8 cellular contexts compared by ENCODE assay signal in the genomic region with DNA sequence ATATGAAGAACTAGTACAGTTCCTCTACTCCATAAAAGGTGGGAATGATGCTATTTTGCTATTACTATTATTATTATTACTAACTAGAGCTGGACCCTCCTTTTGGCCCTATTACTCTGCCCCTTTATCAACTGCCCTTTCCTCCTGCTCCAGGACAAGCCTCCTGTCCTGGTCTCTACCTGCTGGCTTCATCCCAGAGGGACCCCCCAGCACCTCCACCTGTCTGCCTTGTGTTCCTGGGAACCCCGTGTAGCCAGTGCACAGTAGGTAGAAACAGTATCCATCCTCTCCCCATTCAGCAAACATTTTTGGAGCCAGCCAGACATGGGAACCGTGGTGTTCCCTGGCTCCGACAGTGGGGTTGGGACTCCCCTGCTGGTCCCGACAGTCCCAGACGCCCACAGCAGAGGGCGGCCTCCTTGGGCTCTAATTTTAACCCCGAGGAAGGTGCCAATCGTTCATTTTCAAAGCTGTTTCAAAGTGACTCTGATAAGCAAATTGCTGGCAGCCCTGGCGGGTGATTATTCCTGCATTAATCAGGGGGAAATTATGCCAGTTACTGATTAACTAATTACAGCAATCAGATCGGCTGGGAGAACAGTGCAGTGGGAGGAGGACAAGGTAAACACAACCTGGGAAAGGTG. TPM values are rescaled to one million over a fixed set of nuclear protein-coding genes. Genes with fewer than 3 reads are reported as not detected.
DNase-seq lines count a peak whose midpoint lies in the region; ATAC-seq, FAIRE-seq and TF ChIP-seq lines count a peak whose summit lies in the region.

No MANE protein-coding gene starts in this region.

- no peak overlapping the region for H3K4me3 Mint-ChIP-seq in activated CD8-positive, alpha-beta memory T cell treated with anti-CD3 and anti-CD28 coated beads, Interleukin-2, amount 10 ng/mL, durations not matched to agents 7 days and 5 days

- no peak for TF ChIP-seq POLR2A in vagina (IDR thresholded peaks at IDR 0.05)

- no peak overlapping the region for H3K27ac ChIP-seq in HEK293 (ENCODE audit: extremely low read depth, low read depth, low read length)
- H3K27ac ChIP-seq in ascending aorta = no peak overlapping the region
- H3K27ac ChIP-seq in vagina = no peak overlapping the region

- ATAC-seq in activated CD8-positive, alpha-beta memory T cell treated with anti-CD3 and anti-CD28 coated beads, Interleukin-2, amount 10 ng/mL, durations not matched to agents 7 days and 5 days = no peak

- TF ChIP-seq CTCF in AG09309 (IDR thresholded peaks at IDR 0.05; ENCODE audit: control insufficient read depth, insufficient read depth, low read depth, low read length, missing control alignments) (peak; percentile 51), HEK293 (tag by site-specific recombination; IDR thresholded peaks at IDR 0.05) (no peak; the same call in 1 of the 2 replicates), ascending aorta (IDR thresholded peaks at IDR 0.05) (peak in 2 of 3 experiments; percentile 37 to 45), kidney epithelial cell (IDR thresholded peaks at IDR 0.05; ENCODE audit: insufficient read depth, low read length, poor library complexity, severe bottlenecking) (peak; percentile 37), vagina (IDR thresholded peaks at IDR 0.05) (no peak)

- no peaks in the 10 kb centered on the region for H3K9me3 ChIP-seq in HEK293 (ENCODE audit: control insufficient read depth, insufficient read depth, low read depth, low read length)
- H3K9me3 ChIP-seq in ascending aorta = no peaks in the 10 kb centered on the region
- no peaks in the 10 kb centered on the region for H3K9me3 ChIP-seq in vagina

- no peak overlapping the region for H3K4me3 ChIP-seq in AG09309 (ENCODE audit: control insufficient read depth, low read depth, low read length)
- H3K4me3 ChIP-seq in HEK293 (ENCODE audit: low read depth, low read length) = no peak overlapping the region
- no peak overlapping the region for H3K4me3 ChIP-seq in ascending aorta
- no peak overlapping the region for H3K4me3 ChIP-seq in kidney epithelial cell (ENCODE audit: low read depth, low read length)
- H3K4me3 ChIP-seq in vagina = no peak overlapping the region

- H3K27me3 Mint-ChIP-seq in activated CD8-positive, alpha-beta memory T cell treated with anti-CD3 and anti-CD28 coated beads, Interleukin-2, amount 10 ng/mL, durations not matched to agents 7 days and 5 days = peaks cover 25% of the 10 kb centered on the region

- DNase-seq in AG09309 (ENCODE audit: low read depth) (no peak), ascending aorta (ENCODE audit: low spot score in 2 of 2) (no peak), kidney epithelial cell (ENCODE audit: low read depth) (no peak), frontal cortex (ENCODE audit: low spot score in 2 of 2) (no peak), vagina (ENCODE audit: extremely low spot score in 2 of 2) (no peak)
- DNase-seq in activated CD4-positive, CD25-positive, alpha-beta regulatory T cell (lab: John Stamatoyannopoulos, UW) = no peak
- DNase-seq in activated CD8-positive, alpha-beta memory T cell treated with anti-CD3 and anti-CD28 coated beads, Interleukin-2, amount 10 ng/mL, durations not matched to agents 7 days and 5 days = no peak

- intact Hi-C loops in ascending aorta (cut with DNase I) = no loop called here
- intact Hi-C loops in vagina (cut with DNase I) = no loop called here

- H3K4me1 Mint-ChIP-seq in activated CD8-positive, alpha-beta memory T cell treated with anti-CD3 and anti-CD28 coated beads, Interleukin-2, amount 10 ng/mL, durations not matched to agents 7 days and 5 days = no peaks in the 10 kb centered on the region

- H3K4me1 ChIP-seq in HEK293 (ENCODE audit: control insufficient read depth, insufficient read depth, low read length) = no peaks in the 10 kb centered on the region
- no peaks in the 10 kb centered on the region for H3K4me1 ChIP-seq in ascending aorta
- no peaks in the 10 kb centered on the region for H3K4me1 ChIP-seq in vagina

- H3K27ac Mint-ChIP-seq in activated CD8-positive, alpha-beta memory T cell treated with anti-CD3 and anti-CD28 coated beads, Interleukin-2, amount 10 ng/mL, durations not matched to agents 7 days and 5 days = no peak overlapping the region

- H3K27me3 ChIP-seq in ascending aorta (no peaks in the 10 kb centered on the region), kidney epithelial cell (ENCODE audit: control insufficient read depth, insufficient read depth, low read length) (peaks cover 21% of the 10 kb centered on the region), vagina (no peaks in the 10 kb centered on the region)

- CTCF ChIA-PET in HEK293 (lab: Yijun Ruan, JAX) = interaction anchor here (0.7 to 1.2 kb wide), 3 partner anchors 29 to 839 kb away, joined by 3 read pairs; no protein-coding TSS in a partner anchor
- CTCF ChIA-PET in activated CD8-positive, alpha-beta memory T cell treated with anti-CD3 and anti-CD28 coated beads, Interleukin-2, amount 10 ng/mL, durations not matched to agents 7 days and 5 days (lab: Charles Lee) = interaction anchor here (1.5 kb wide), 1 partner anchor 36 kb away, joined by 4 read pairs; no protein-coding TSS in a partner anchor

- no peak for FAIRE-seq in frontal cortex (lab: Jason Lieb, UNC)

- POLR2A ChIA-PET in HEK293 (lab: Yijun Ruan, JAX) = no interaction called here

- no peaks in the 10 kb centered on the region for H3K9me3 Mint-ChIP-seq in activated CD8-positive, alpha-beta memory T cell treated with anti-CD3 and anti-CD28 coated beads, Interleukin-2, amount 10 ng/mL, durations not matched to agents 7 days and 5 days (ENCODE audit: low read depth)

- H3K36me3 ChIP-seq in HEK293 (ENCODE audit: control insufficient read depth in 2 of 2, insufficient read depth in 1 of 2, low read length in 2 of 2) (no peaks in the 10 kb centered on the region), ascending aorta (no peaks in the 10 kb centered on the region), kidney epithelial cell (ENCODE audit: control insufficient read depth, insufficient read depth, low read length) (no peaks in the 10 kb centered on the region), vagina (no peaks in the 10 kb centered on the region)

- H3K36me3 Mint-ChIP-seq in activated CD8-positive, alpha-beta memory T cell treated with anti-CD3 and anti-CD28 coated beads, Interleukin-2, amount 10 ng/mL, durations not matched to agents 7 days and 5 days = no peaks in the 10 kb centered on the region

TF ChIP-seq in HEK293, 187 proteins besides CTCF, POLR2A, EP300 and RAD21:
- TF ChIP-seq BCL11B (tag by site-specific recombination; IDR thresholded peaks at IDR 0.05; ENCODE audit: low read depth) = no peak
- no peak for TF ChIP-seq ZNF239 (tag by site-specific recombination; IDR thresholded peaks at IDR 0.05)
- no peak for TF ChIP-seq ZNF530 (tag by site-specific recombination; IDR thresholded peaks at IDR 0.05; ENCODE audit: low read depth)
- no peak for TF ChIP-seq ZNF843 (tag by site-specific recombination; IDR thresholded peaks at IDR 0.05)
- peak; percentile 60 for TF ChIP-seq ZIC2 (tag by site-specific recombination; IDR thresholded peaks at IDR 0.05)
- TF ChIP-seq, protein P1, sequence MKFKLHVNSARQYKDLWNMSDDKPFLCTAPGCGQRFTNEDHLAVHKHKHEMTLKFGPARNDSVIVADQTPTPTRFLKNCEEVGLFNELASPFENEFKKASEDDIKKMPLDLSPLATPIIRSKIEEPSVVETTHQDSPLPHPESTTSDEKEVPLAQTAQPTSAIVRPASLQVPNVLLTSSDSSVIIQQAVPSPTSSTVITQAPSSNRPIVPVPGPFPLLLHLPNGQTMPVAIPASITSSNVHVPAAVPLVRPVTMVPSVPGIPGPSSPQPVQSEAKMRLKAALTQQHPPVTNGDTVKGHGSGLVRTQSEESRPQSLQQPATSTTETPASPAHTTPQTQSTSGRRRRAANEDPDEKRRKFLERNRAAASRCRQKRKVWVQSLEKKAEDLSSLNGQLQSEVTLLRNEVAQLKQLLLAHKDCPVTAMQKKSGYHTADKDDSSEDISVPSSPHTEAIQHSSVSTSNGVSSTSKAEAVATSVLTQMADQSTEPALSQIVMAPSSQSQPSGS (tag by site-specific recombination; IDR thresholded peaks at IDR 0.05; ENCODE audit: low read depth) = no peak

RNA-seq across cellular contexts. Expression of a gene that starts 44.2 kb away (rescaled TPM):
- total RNA-seq in ascending aorta (8.8 TPM), kidney epithelial cell (0.25 and 0.41 TPM in 2 replicates), frontal cortex (42.8 TPM), vagina (6.6 TPM)
- 10 to 100 TPM; 15.5 to 26.0 TPM for total RNA-seq in activated CD8-positive, alpha-beta memory T cell treated with anti-CD3 and anti-CD28 coated beads, Interleukin-2, amount 10 ng/mL, durations not matched to agents 7 days and 5 days

Comparison
In these comparisons a context has a peak if more than half of its experiments do, and no peak if none do; other contexts are left out.
1. CTCF ChIP-seq: peak in AG09309 (single experiment), ascending aorta (2 of 3) and kidney epithelial cell (single experiment); none in HEK293 (single experiment) and vagina (0 of 3).